In the genomic region with DNA sequence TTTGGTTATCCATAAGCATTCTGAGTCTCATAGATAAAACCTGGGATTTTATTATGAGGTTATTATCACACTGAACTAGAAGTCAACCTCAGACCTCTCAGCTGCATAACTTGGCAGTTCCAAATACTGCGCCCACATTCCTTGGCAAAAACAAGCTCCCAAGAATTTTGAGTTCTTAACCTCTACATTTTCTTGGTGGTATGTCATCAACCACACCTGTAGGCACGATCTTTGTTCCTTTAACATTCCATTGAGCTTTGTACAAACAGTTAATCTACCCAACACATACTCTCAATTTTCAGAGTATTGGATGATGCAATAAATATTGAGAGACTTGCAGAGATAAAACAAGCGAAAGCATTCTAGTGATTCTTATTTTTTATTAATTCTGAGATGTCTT, we compare ENCODE assay signal across 16 cellular contexts.
DNase-seq lines count a peak whose midpoint lies in the region; ATAC-seq, FAIRE-seq and TF ChIP-seq lines count a peak whose summit lies in the region.
"Had no signal": no experiment of that assay in that cellular context is flagged by ENCODE, and none has a peak within 500 bp of the region (broad histone marks: within the 10 kb centered on the region; RNA-seq: fewer than 3 reads in every experiment).

No MANE protein-coding gene starts in this region.

- peaks cover 2% of the 10 kb centered on the region; the same call in 1 of the 2 replicates for H3K9me3 ChIP-seq in K562 (replicated peaks; ENCODE audit: control insufficient read depth, insufficient read depth, low read depth, low read length)

- in situ Hi-C loops in K562 (cut with MboI) = no loop called here

- no peak overlapping the region for H3K9ac ChIP-seq in K562 (ENCODE audit: insufficient read depth in 1 of 2, low read depth in 2 of 2, low read length in 2 of 2)

- H3K9me1 ChIP-seq in K562 (ENCODE audit: control insufficient read depth, insufficient read depth, low read length) = no peaks in the 10 kb centered on the region

- CTCF ChIA-PET in K562 (lab: Yijun Ruan, JAX; ENCODE audit: low intra/inter-chr PET ratio) = no interaction called here
- CTCF ChIA-PET in activated CD4-positive, alpha-beta memory T cell treated with anti-CD3 and anti-CD28 coated beads, Interleukin-2, amount 10 ng/mL, durations not matched to agents 7 days and 5 days (lab: Charles Lee) = no interaction called here

- 12% methylated on average over 3 of the region's 3 CpGs for WGBS in K562 (ENCODE audit: insufficient coverage, low coverage, missing lambda C conversion rate)

- H3K4me2 ChIP-seq in K562 (ENCODE audit: insufficient read depth, low read length) = no peak overlapping the region

- DNase-seq in SIG-M5 treated with dmso at 0.1 percent for 504 hours (lab: John Stamatoyannopoulos, UW; ENCODE audit: unreplicated experiment) = peak; percentile 55
- DNase-seq in SIG-M5 (lab: John Stamatoyannopoulos, UW) = no peak
- no peak for DNase-seq in K562 (ENCODE audit: extremely low read depth in 1 of 4, low spot score in 3 of 4)
- peak; percentile 98 for DNase-seq in kidney glomerular epithelial cell (lab: John Stamatoyannopoulos, UW)
- no peak for DNase-seq in NCI-H1105 treated with DMSO at 0.1 percent for 48 hours (lab: John Stamatoyannopoulos, UW)
- DNase-seq in KG1 (lab: John Stamatoyannopoulos, UW) = no peak
- DNase-seq in activated CD4-positive, alpha-beta memory T cell treated with anti-CD3 and anti-CD28 coated beads, Interleukin-2, amount 10 ng/mL, durations not matched to agents 7 days and 5 days = no peak
- no peak for DNase-seq in activated naive CD8-positive, alpha-beta T cell treated with anti-CD3 and anti-CD28 coated beads for 36 hours
- DNase-seq: activated CD4-positive, alpha-beta T cell treated with anti-CD3 and anti-CD28 coated beads, Interleukin-2, amount 10 ng/mL, durations not matched to agents 7 days and 5 days; activated naive CD4-positive, alpha-beta T cell treated with Interleukin-2 at 50 U/mL for 16 hours; effector memory CD8-positive, alpha-beta T cell; NCI-H1930; posterior cingulate gyrus had no signal

- no peaks in the 10 kb centered on the region for H3K9me3 Mint-ChIP-seq in activated CD4-positive, alpha-beta memory T cell treated with anti-CD3 and anti-CD28 coated beads, Interleukin-2, amount 10 ng/mL, durations not matched to agents 7 days and 5 days
- no peaks in the 10 kb centered on the region for H3K9me3 Mint-ChIP-seq in activated naive CD8-positive, alpha-beta T cell treated with anti-CD3 and anti-CD28 coated beads for 36 hours
- H3K9me3 Mint-ChIP-seq: activated CD4-positive, alpha-beta T cell treated with anti-CD3 and anti-CD28 coated beads, Interleukin-2, amount 10 ng/mL, durations not matched to agents 7 days and 5 days had no signal

- TF ChIP-seq POLR2A in K562 (conservative IDR thresholded peaks at IDR 0.05) = no peak

- no peak overlapping the region for H2AFZ ChIP-seq in K562 (ENCODE audit: low read depth, low read length)

- H3K27me3 ChIP-seq in K562 (ENCODE audit: control insufficient read depth in 2 of 2, insufficient read depth in 2 of 2, low read length in 2 of 2) = no peaks in the 10 kb centered on the region

- no peaks in the 10 kb centered on the region for H3K4me1 Mint-ChIP-seq in activated CD4-positive, alpha-beta memory T cell treated with anti-CD3 and anti-CD28 coated beads, Interleukin-2, amount 10 ng/mL, durations not matched to agents 7 days and 5 days
- no peaks in the 10 kb centered on the region for H3K4me1 Mint-ChIP-seq in activated naive CD8-positive, alpha-beta T cell treated with anti-CD3 and anti-CD28 coated beads for 36 hours
- H3K4me1 Mint-ChIP-seq: activated CD4-positive, alpha-beta T cell treated with anti-CD3 and anti-CD28 coated beads, Interleukin-2, amount 10 ng/mL, durations not matched to agents 7 days and 5 days had no signal

- intact Hi-C loops in K562 (cut with micrococcal nuclease) = no loop called here

- no peak for TF ChIP-seq EP300 in K562 (IDR thresholded peaks at IDR 0.05; ENCODE audit: low read length)

- H4K20me1 ChIP-seq in K562 (replicated peaks; ENCODE audit: control insufficient read depth, insufficient read depth, low read length) = no peaks in the 10 kb centered on the region

- FAIRE-seq in K562 (lab: Jason Lieb, UNC) = no peak
- FAIRE-seq: islet of Langerhans had no signal

- no peak for ATAC-seq in K562
- ATAC-seq: effector memory CD8-positive, alpha-beta T cell had no signal

- no peaks in the 10 kb centered on the region for H3K36me3 ChIP-seq in K562 (ENCODE audit: control insufficient read depth, insufficient read depth, low read length)

- no peak overlapping the region for H3K27ac ChIP-seq in K562 (ENCODE audit: extremely low read depth, low read depth, low read length)
- H3K27ac ChIP-seq: 22Rv1, HL-60 had no signal

- no peaks in the 10 kb centered on the region for H3K4me1 ChIP-seq in K562 (replicated peaks in 1 of 2; ENCODE audit: control insufficient read depth in 2 of 2, insufficient read depth in 2 of 2, low read length in 2 of 2)

- no peaks in the 10 kb centered on the region for H3K79me2 ChIP-seq in K562 (ENCODE audit: control insufficient read depth, insufficient read depth, low read length)

- H3K36me3 Mint-ChIP-seq in activated CD4-positive, alpha-beta memory T cell treated with anti-CD3 and anti-CD28 coated beads, Interleukin-2, amount 10 ng/mL, durations not matched to agents 7 days and 5 days (ENCODE audit: low read depth) = no peaks in the 10 kb centered on the region
- no peaks in the 10 kb centered on the region for H3K36me3 Mint-ChIP-seq in activated naive CD8-positive, alpha-beta T cell treated with anti-CD3 and anti-CD28 coated beads for 36 hours

- no peak overlapping the region for H3K27ac Mint-ChIP-seq in activated CD4-positive, alpha-beta memory T cell treated with anti-CD3 and anti-CD28 coated beads, Interleukin-2, amount 10 ng/mL, durations not matched to agents 7 days and 5 days
- no peak overlapping the region for H3K27ac Mint-ChIP-seq in activated naive CD8-positive, alpha-beta T cell treated with anti-CD3 and anti-CD28 coated beads for 36 hours
- H3K27ac Mint-ChIP-seq: activated CD4-positive, alpha-beta T cell treated with anti-CD3 and anti-CD28 coated beads, Interleukin-2, amount 10 ng/mL, durations not matched to agents 7 days and 5 days; effector memory CD8-positive, alpha-beta T cell had no signal

- no peak overlapping the region for H3K4me3 ChIP-seq in K562

- no peak for TF ChIP-seq CTCF in K562 (IDR thresholded peaks at IDR 0.05 in 2 of 3, conservative IDR thresholded peaks at IDR 0.05 in 1 of 3; ENCODE audit: insufficient read depth in 2 of 3, low read depth in 1 of 3, low read length in 3 of 3)

- no peak for TF ChIP-seq RAD21 in K562 (CRISPR knock-in tag; conservative IDR thresholded peaks at IDR 0.05 in 1 of 2, IDR thresholded peaks at IDR 0.05 in 1 of 2)

- no peak overlapping the region for H3K4me3 Mint-ChIP-seq in activated CD4-positive, alpha-beta memory T cell treated with anti-CD3 and anti-CD28 coated beads, Interleukin-2, amount 10 ng/mL, durations not matched to agents 7 days and 5 days
- H3K4me3 Mint-ChIP-seq in activated naive CD8-positive, alpha-beta T cell treated with anti-CD3 and anti-CD28 coated beads for 36 hours = no peak overlapping the region
- H3K4me3 Mint-ChIP-seq: activated CD4-positive, alpha-beta T cell treated with anti-CD3 and anti-CD28 coated beads, Interleukin-2, amount 10 ng/mL, durations not matched to agents 7 days and 5 days; effector memory CD8-positive, alpha-beta T cell had no signal

- no TSS peak for BruUV-seq in K562 (replicated peaks; lab: Mats Ljungman, UMichigan)

- POLR2A ChIA-PET in K562 (lab: Yijun Ruan, JAX) = no interaction called here
- POLR2A ChIA-PET in activated CD4-positive, alpha-beta memory T cell treated with anti-CD3 and anti-CD28 coated beads, Interleukin-2, amount 10 ng/mL, durations not matched to agents 7 days and 5 days (lab: Charles Lee) = no interaction called here

- H3K27me3 Mint-ChIP-seq in activated CD4-positive, alpha-beta memory T cell treated with anti-CD3 and anti-CD28 coated beads, Interleukin-2, amount 10 ng/mL, durations not matched to agents 7 days and 5 days = no peaks in the 10 kb centered on the region
- H3K27me3 Mint-ChIP-seq in activated naive CD8-positive, alpha-beta T cell treated with anti-CD3 and anti-CD28 coated beads for 36 hours = peaks cover 4% of the 10 kb centered on the region
- H3K27me3 Mint-ChIP-seq: activated CD4-positive, alpha-beta T cell treated with anti-CD3 and anti-CD28 coated beads, Interleukin-2, amount 10 ng/mL, durations not matched to agents 7 days and 5 days; effector memory CD8-positive, alpha-beta T cell had no signal

TF ChIP-seq in K562, 482 proteins besides CTCF, POLR2A, EP300 and RAD21:
- TF ChIP-seq MCM3 (IDR thresholded peaks at IDR 0.05) (no peak), FOS (IDR thresholded peaks at IDR 0.05; ENCODE audit: extremely low read depth, insufficient read length) (no peak), CEBPG (CRISPR knock-in tag; IDR thresholded peaks at IDR 0.05) (peak; percentile 42; the same call in 1 of the 2 replicates), CEBPG (tag; conservative IDR thresholded peaks at IDR 0.05 in 1 of 2, IDR thresholded peaks at IDR 0.05 in 1 of 2) (peak; percentile 25 to 75; a peak in 2 of 4 replicates)
- TF ChIP-seq, protein P1, sequence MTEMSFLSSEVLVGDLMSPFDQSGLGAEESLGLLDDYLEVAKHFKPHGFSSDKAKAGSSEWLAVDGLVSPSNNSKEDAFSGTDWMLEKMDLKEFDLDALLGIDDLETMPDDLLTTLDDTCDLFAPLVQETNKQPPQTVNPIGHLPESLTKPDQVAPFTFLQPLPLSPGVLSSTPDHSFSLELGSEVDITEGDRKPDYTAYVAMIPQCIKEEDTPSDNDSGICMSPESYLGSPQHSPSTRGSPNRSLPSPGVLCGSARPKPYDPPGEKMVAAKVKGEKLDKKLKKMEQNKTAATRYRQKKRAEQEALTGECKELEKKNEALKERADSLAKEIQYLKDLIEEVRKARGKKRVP (CRISPR knock-in tag; IDR thresholded peaks at IDR 0.05) = 0 out of 2 replicates have a peak, but pooled peaks have one; percentile 46
- TF ChIP-seq, protein P2, sequence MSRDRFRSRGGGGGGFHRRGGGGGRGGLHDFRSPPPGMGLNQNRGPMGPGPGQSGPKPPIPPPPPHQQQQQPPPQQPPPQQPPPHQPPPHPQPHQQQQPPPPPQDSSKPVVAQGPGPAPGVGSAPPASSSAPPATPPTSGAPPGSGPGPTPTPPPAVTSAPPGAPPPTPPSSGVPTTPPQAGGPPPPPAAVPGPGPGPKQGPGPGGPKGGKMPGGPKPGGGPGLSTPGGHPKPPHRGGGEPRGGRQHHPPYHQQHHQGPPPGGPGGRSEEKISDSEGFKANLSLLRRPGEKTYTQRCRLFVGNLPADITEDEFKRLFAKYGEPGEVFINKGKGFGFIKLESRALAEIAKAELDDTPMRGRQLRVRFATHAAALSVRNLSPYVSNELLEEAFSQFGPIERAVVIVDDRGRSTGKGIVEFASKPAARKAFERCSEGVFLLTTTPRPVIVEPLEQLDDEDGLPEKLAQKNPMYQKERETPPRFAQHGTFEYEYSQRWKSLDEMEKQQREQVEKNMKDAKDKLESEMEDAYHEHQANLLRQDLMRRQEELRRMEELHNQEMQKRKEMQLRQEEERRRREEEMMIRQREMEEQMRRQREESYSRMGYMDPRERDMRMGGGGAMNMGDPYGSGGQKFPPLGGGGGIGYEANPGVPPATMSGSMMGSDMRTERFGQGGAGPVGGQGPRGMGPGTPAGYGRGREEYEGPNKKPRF (IDR thresholded peaks at IDR 0.05; ENCODE audit: low read depth, low read length) = no peak
TF ChIP-seq in K562: peak in this region for 2.

Comparison
In these comparisons a context has a peak if more than half of its experiments do, and no peak if none do; other contexts are left out.
1. DNase-seq: peak in SIG-M5 treated with dmso at 0.1 percent for 504 hours (single experiment) and kidney glomerular epithelial cell (single experiment); none in SIG-M5 (single experiment), K562 (0 of 4), NCI-H1105 treated with DMSO at 0.1 percent for 48 hours (single experiment), KG1 (single experiment), activated CD4-positive, alpha-beta memory T cell treated with anti-CD3 and anti-CD28 coated beads, Interleukin-2, amount 10 ng/mL, durations not matched to agents 7 days and 5 days (single experiment) and activated naive CD8-positive, alpha-beta T cell treated with anti-CD3 and anti-CD28 coated beads for 36 hours (single experiment).